Comparison of ENCODE assay signal across 1 cellular context in genomic region chr4:123359449-123360306, GRCh38.
TF ChIP-seq lines count a peak whose summit lies in the region.

No MANE protein-coding gene starts in this region.

TF ChIP-seq in H1, 55 proteins besides CTCF, POLR2A, EP300 and RAD21:
- TF ChIP-seq FOSL1 (IDR thresholded peaks at IDR 0.05; ENCODE audit: insufficient read depth, low read depth, low read length), result no peak
- TF ChIP-seq ATF2 (IDR thresholded peaks at IDR 0.05; ENCODE audit: low read length), result no peak
- TF ChIP-seq PHF8 (conservative IDR thresholded peaks at IDR 0.05; ENCODE audit: low read depth, low read length), result no peak
- TF ChIP-seq KDM1A (IDR thresholded peaks at IDR 0.05; ENCODE audit: borderline replicate concordance, low read length), result no peak
- no peak for TF ChIP-seq TAF7 (optimal IDR thresholded peaks at IDR 0.05; ENCODE audit: borderline replicate concordance, low read depth, low read length)
- TF ChIP-seq CHD7 (IDR thresholded peaks at IDR 0.05; ENCODE audit: insufficient replicate concordance, low read length), result no peak
- TF ChIP-seq CBX8 (IDR thresholded peaks at IDR 0.05; ENCODE audit: borderline replicate concordance, low read depth, low read length), result no peak
- TF ChIP-seq TBP (IDR thresholded peaks at IDR 0.05; ENCODE audit: low read depth, low read length), result no peak
